21 cellular contexts compared by ENCODE assay signal in genomic region chr5:173720341-173721258, GRCh38.
A peak's percentile ranks its signal among the peaks of the same experiment; 100 is the strongest.
DNase-seq lines count a peak whose midpoint lies in the region; ATAC-seq, FAIRE-seq and TF ChIP-seq lines count a peak whose summit lies in the region.
"Had no signal": no experiment of that assay in that cellular context is flagged by ENCODE, and none has a peak within 500 bp of the region (broad histone marks: within the 10 kb centered on the region; RNA-seq: fewer than 3 reads in every experiment).

No MANE protein-coding gene starts in this region.

- H3K9me3 ChIP-seq in WERI-Rb-1 (ENCODE audit: severe bottlenecking) = no peaks in the 10 kb centered on the region
- H3K9me3 ChIP-seq: HAP-1 had no signal

- H3K27ac Mint-ChIP-seq in nephron = peak overlapping the region; percentile 16 to 85 (median 63)
- H3K27ac Mint-ChIP-seq in chondrocyte (ENCODE audit: unreplicated experiment) = no peak overlapping the region
- H3K27ac Mint-ChIP-seq: activated CD4-positive, alpha-beta memory T cell treated with anti-CD3 and anti-CD28 coated beads for 36 hours; activated naive CD4-positive, alpha-beta T cell treated with anti-CD3 and anti-CD28 coated beads, Interleukin-2, amount 50 U/mL, for 24 hours; CD8-positive, alpha-beta T cell; stimulated activated naive CD8-positive, alpha-beta T cell treated with anti-CD3 and anti-CD28 coated beads, Interleukin-15, Interleukin-2, amounts not matched to agents 100 ng/mL and 50 ng/mL, for 24 hours had no signal

- DNase-seq in COLO668 (lab: John Stamatoyannopoulos, UW; ENCODE audit: unreplicated experiment) = peak; percentile 6
- DNase-seq in NCI-H1694 treated with DMSO at 0.1 percent for 48 hours (lab: John Stamatoyannopoulos, UW) = peak; percentile 41
- peak; percentile 94 for DNase-seq in WERI-Rb-1
- DNase-seq in activated T-cell treated with anti-CD3 and anti-CD28 coated beads, Interleukin-2, amount 50 U/mL, for 4 hours = no peak
- no peak for DNase-seq in chondrocyte (ENCODE audit: low spot score)
- DNase-seq in HTR-8/SVneo (ENCODE audit: insufficient read length, low spot score) = no peak
- no peak for DNase-seq in T1000 (lab: John Stamatoyannopoulos, UW)
- DNase-seq: activated CD4-positive, alpha-beta memory T cell treated with anti-CD3 and anti-CD28 coated beads for 36 hours; activated T-cell treated with anti-CD3 and anti-CD28 coated beads, Interleukin-2, amount 50 U/mL, for 1 hour; CD8-positive, alpha-beta T cell; cortex of kidney; foreskin melanocyte; KBM-7; MV-4-11; RPMI8226 had no signal

- no peaks in the 10 kb centered on the region for H3K36me3 ChIP-seq in WERI-Rb-1
- H3K36me3 ChIP-seq: HAP-1 had no signal

- peaks cover 5% of the 10 kb centered on the region for H3K9me3 Mint-ChIP-seq in nephron
- peaks cover 1% of the 10 kb centered on the region for H3K9me3 Mint-ChIP-seq in activated T-cell treated with anti-CD3 and anti-CD28 coated beads, Interleukin-2, amount 50 U/mL, for 4 hours
- H3K9me3 Mint-ChIP-seq in chondrocyte (ENCODE audit: low read depth) = peaks cover 3% of the 10 kb centered on the region
- H3K9me3 Mint-ChIP-seq: activated naive CD4-positive, alpha-beta T cell treated with anti-CD3 and anti-CD28 coated beads, Interleukin-2, amount 50 U/mL, for 24 hours; CD8-positive, alpha-beta T cell; stimulated activated naive CD8-positive, alpha-beta T cell treated with anti-CD3 and anti-CD28 coated beads, Interleukin-15, Interleukin-2, amounts not matched to agents 100 ng/mL and 50 ng/mL, for 24 hours had no signal

- H3K4me1 Mint-ChIP-seq in nephron (peaks cover 29% of the 10 kb centered on the region), chondrocyte (ENCODE audit: low read depth) (peaks cover 13% of the 10 kb centered on the region)
- H3K4me1 Mint-ChIP-seq in activated T-cell treated with anti-CD3 and anti-CD28 coated beads, Interleukin-2, amount 50 U/mL, for 4 hours (ENCODE audit: low read depth) = no peaks in the 10 kb centered on the region
- H3K4me1 Mint-ChIP-seq: activated naive CD4-positive, alpha-beta T cell treated with anti-CD3 and anti-CD28 coated beads, Interleukin-2, amount 50 U/mL, for 24 hours had no signal

- no peak for FAIRE-seq in HTR-8/SVneo (lab: Jason Lieb, UNC)
- FAIRE-seq: GM19239, urothelium cell line had no signal

- no peak overlapping the region for H3K4me3 Mint-ChIP-seq in nephron
- no peak overlapping the region for H3K4me3 Mint-ChIP-seq in activated T-cell treated with anti-CD3 and anti-CD28 coated beads, Interleukin-2, amount 50 U/mL, for 4 hours
- H3K4me3 Mint-ChIP-seq in chondrocyte (ENCODE audit: unreplicated experiment) = no peak overlapping the region
- H3K4me3 Mint-ChIP-seq: activated CD4-positive, alpha-beta memory T cell treated with anti-CD3 and anti-CD28 coated beads for 36 hours; activated naive CD4-positive, alpha-beta T cell treated with anti-CD3 and anti-CD28 coated beads, Interleukin-2, amount 50 U/mL, for 24 hours; CD8-positive, alpha-beta T cell; stimulated activated naive CD8-positive, alpha-beta T cell treated with anti-CD3 and anti-CD28 coated beads, Interleukin-15, Interleukin-2, amounts not matched to agents 100 ng/mL and 50 ng/mL, for 24 hours had no signal

- ATAC-seq in activated T-cell treated with anti-CD3 and anti-CD28 coated beads, Interleukin-2, amount 50 U/mL, for 4 hours = no peak
- ATAC-seq: CD8-positive, alpha-beta T cell had no signal

- H3K27me3 ChIP-seq in WERI-Rb-1 (ENCODE audit: insufficient read depth, low read depth, severe bottlenecking) = no peaks in the 10 kb centered on the region

- H3K36me3 Mint-ChIP-seq in nephron (ENCODE audit: low read depth) (peaks cover 3% of the 10 kb centered on the region), chondrocyte (ENCODE audit: low read depth) (no peaks in the 10 kb centered on the region)
- no peaks in the 10 kb centered on the region for H3K36me3 Mint-ChIP-seq in activated T-cell treated with anti-CD3 and anti-CD28 coated beads, Interleukin-2, amount 50 U/mL, for 4 hours (ENCODE audit: insufficient read depth)
- H3K36me3 Mint-ChIP-seq: activated CD4-positive, alpha-beta memory T cell treated with anti-CD3 and anti-CD28 coated beads for 36 hours; activated naive CD4-positive, alpha-beta T cell treated with anti-CD3 and anti-CD28 coated beads, Interleukin-2, amount 50 U/mL, for 24 hours; CD8-positive, alpha-beta T cell had no signal

- TF ChIP-seq CTCF in WERI-Rb-1 (IDR thresholded peaks at IDR 0.05; ENCODE audit: low read depth, low read length) (no peak), nephron (IDR thresholded peaks at IDR 0.05; ENCODE audit: unreplicated experiment in 3 of 3) (no peak), chondrocyte (IDR thresholded peaks at IDR 0.05) (no peak)

- H3K4me3 ChIP-seq in WERI-Rb-1 (ENCODE audit: low read depth, low read length) = no peak overlapping the region; the same call in 1 of the 2 replicates
- H3K4me3 ChIP-seq: HAP-1 had no signal

- peak overlapping the region; percentile 89 for H3K27ac ChIP-seq in WERI-Rb-1

- H3K27me3 Mint-ChIP-seq in nephron (ENCODE audit: low read depth) (peaks cover 12% of the 10 kb centered on the region), chondrocyte (ENCODE audit: low read depth) (peaks cover 13% of the 10 kb centered on the region)
- peaks cover 6% of the 10 kb centered on the region for H3K27me3 Mint-ChIP-seq in activated T-cell treated with anti-CD3 and anti-CD28 coated beads, Interleukin-2, amount 50 U/mL, for 4 hours (ENCODE audit: low read depth)
- H3K27me3 Mint-ChIP-seq: activated CD4-positive, alpha-beta memory T cell treated with anti-CD3 and anti-CD28 coated beads for 36 hours had no signal

Comparison
In these comparisons a context has a peak if more than half of its experiments do, and no peak if none do; other contexts are left out.
1. DNase-seq: peak in COLO668 (single experiment), NCI-H1694 treated with DMSO at 0.1 percent for 48 hours (single experiment) and WERI-Rb-1 (single experiment); none in activated T-cell treated with anti-CD3 and anti-CD28 coated beads, Interleukin-2, amount 50 U/mL, for 4 hours (single experiment), chondrocyte (single experiment), HTR-8/SVneo (single experiment) and T1000 (single experiment).